In genomic region chr17:40832840-40833239, GRCh38 we compare ENCODE assay signal across 20 cellular contexts. TPM values are rescaled to one million over a fixed set of nuclear protein-coding genes. Genes with fewer than 3 reads are reported as not detected.
DNase-seq lines count a peak whose midpoint lies in the region; ATAC-seq, FAIRE-seq and TF ChIP-seq lines count a peak whose summit lies in the region.
"Had no signal": no experiment of that assay in that cellular context is flagged by ENCODE, and none has a peak within 500 bp of the region (broad histone marks: within the 10 kb centered on the region; RNA-seq: fewer than 3 reads in every experiment).

No MANE protein-coding gene starts in this region.

- no peak overlapping the region for H2AFZ ChIP-seq in K562 (ENCODE audit: low read depth, low read length)
- H2AFZ ChIP-seq: GM23248 had no signal

- no peaks in the 10 kb centered on the region for H3K27me3 ChIP-seq in BLaER1
- H3K27me3 ChIP-seq in HAP-1 (ENCODE audit: low read depth), result no peaks in the 10 kb centered on the region
- no peaks in the 10 kb centered on the region for H3K27me3 ChIP-seq in K562 (ENCODE audit: control insufficient read depth in 2 of 2, insufficient read depth in 2 of 2, low read length in 2 of 2)

- H3K9me3 Mint-ChIP-seq in chondrocyte (ENCODE audit: low read depth) (no peaks in the 10 kb centered on the region), CD14-positive monocyte (peaks cover 0 to 3% (median 2%) of the 10 kb centered on the region in 7 donors)

- H3K9me3 ChIP-seq in BLaER1, result peaks cover 4% of the 10 kb centered on the region; the same call in 1 of the 2 replicates
- no peaks in the 10 kb centered on the region for H3K9me3 ChIP-seq in HAP-1
- no peaks in the 10 kb centered on the region for H3K9me3 ChIP-seq in K562 (replicated peaks; ENCODE audit: control insufficient read depth, insufficient read depth, low read depth, low read length)
- H3K9me3 ChIP-seq: A549 had no signal

- no peak for FAIRE-seq in K562 (lab: Jason Lieb, UNC)
- FAIRE-seq: A549 had no signal

- H3K4me1 ChIP-seq in BLaER1 (peaks cover 28% of the 10 kb centered on the region), HAP-1 (peaks cover 17% of the 10 kb centered on the region), K562 (replicated peaks in 1 of 2; ENCODE audit: control insufficient read depth in 2 of 2, insufficient read depth in 2 of 2, low read length in 2 of 2) (peaks cover 2 to 18% of the 10 kb centered on the region in 2 experiments; a peak in 3 of 5 replicates)

- POLR2A ChIA-PET in K562 (lab: Yijun Ruan, JAX), result interaction anchor here (1.3 to 2.6 kb wide), 3 partner anchors 10 to 24 kb away, joined by 3 to 11 read pairs (median 9); no protein-coding TSS in a partner anchor

- peak; percentile 46 to 66 for DNase-seq in HAP-1 (ENCODE audit: low spot score in 2 of 2)
- DNase-seq in K562 (ENCODE audit: extremely low read depth in 1 of 4, low spot score in 3 of 4), result no peak
- DNase-seq in cortex of kidney (lab: John Stamatoyannopoulos, UW), result no peak
- no peak for DNase-seq in chondrocyte (ENCODE audit: low spot score)
- DNase-seq in CD14-positive monocyte (ENCODE audit: low spot score), result no peak
- DNase-seq: CD4-positive, CD25-positive, alpha-beta regulatory T cell; DMS53; GM23248; KG1; NCI-H1048; NCI-H1436 treated with DMSO at 0.1 percent for 48 hours; NCI-H2081; NCI-H774 had no signal

- H3K79me2 ChIP-seq in K562 (ENCODE audit: control insufficient read depth, insufficient read depth, low read length), result peaks cover 33% of the 10 kb centered on the region

- no peak for TF ChIP-seq CTCF in K562 (IDR thresholded peaks at IDR 0.05 in 2 of 3, conservative IDR thresholded peaks at IDR 0.05 in 1 of 3; ENCODE audit: insufficient read depth in 2 of 3, low read depth in 1 of 3, low read length in 3 of 3)
- no peak for TF ChIP-seq CTCF in chondrocyte (IDR thresholded peaks at IDR 0.05)
- no peak for TF ChIP-seq CTCF in CD14-positive monocyte (IDR thresholded peaks at IDR 0.05)

- TF ChIP-seq POLR2A in K562 (conservative IDR thresholded peaks at IDR 0.05), result no peak

- peaks cover 15% of the 10 kb centered on the region for H3K4me1 Mint-ChIP-seq in chondrocyte (ENCODE audit: low read depth)
- no peaks in the 10 kb centered on the region for H3K4me1 Mint-ChIP-seq in CD14-positive monocyte

- H3K9me1 ChIP-seq in K562 (ENCODE audit: control insufficient read depth, insufficient read depth, low read length), result no peaks in the 10 kb centered on the region

- peak overlapping the region; percentile 53; the same call in 1 of the 2 replicates for H3K27ac ChIP-seq in BLaER1
- H3K27ac ChIP-seq in K562 (ENCODE audit: extremely low read depth, low read depth, low read length), result 0 out of 3 replicates have a peak overlapping the region, but pooled peaks have one; percentile 19
- H3K27ac ChIP-seq: A549, GM23248 had no signal

- peaks cover 16% of the 10 kb centered on the region for H3K36me3 ChIP-seq in BLaER1
- H3K36me3 ChIP-seq in HAP-1 (replicated peaks), result no peaks in the 10 kb centered on the region
- peaks cover 36% of the 10 kb centered on the region for H3K36me3 ChIP-seq in K562 (ENCODE audit: control insufficient read depth, insufficient read depth, low read length)

- intact Hi-C loops in K562 (cut with micrococcal nuclease) (no loop called here), CD14-positive monocyte (cut with micrococcal nuclease) (no loop called here)

- in situ Hi-C loops in HAP-1 (cut with MboI; ENCODE audit: low sequenced_read_pairs), result no loop called here
- in situ Hi-C loops in K562 (cut with MboI), result no loop called here

- ATAC-seq in K562, result no peak
- ATAC-seq: A549, Panc1 had no signal

- H3K27ac Mint-ChIP-seq in chondrocyte (ENCODE audit: unreplicated experiment), result no peak overlapping the region
- no peak overlapping the region for H3K27ac Mint-ChIP-seq in CD14-positive monocyte
- H3K27ac Mint-ChIP-seq: CD4-positive, CD25-positive, alpha-beta regulatory T cell had no signal

- no peak for TF ChIP-seq RAD21 in K562 (CRISPR knock-in tag; conservative IDR thresholded peaks at IDR 0.05 in 1 of 2, IDR thresholded peaks at IDR 0.05 in 1 of 2)

- CTCF ChIA-PET in K562 (lab: Yijun Ruan, JAX; ENCODE audit: low intra/inter-chr PET ratio), result no interaction called here

- no TSS peak for BruUV-seq in K562 (replicated peaks; lab: Mats Ljungman, UMichigan)

- TF ChIP-seq EP300 in K562 (IDR thresholded peaks at IDR 0.05; ENCODE audit: low read length), result no peak

- H3K27me3 Mint-ChIP-seq in chondrocyte (ENCODE audit: low read depth) (no peaks in the 10 kb centered on the region), CD14-positive monocyte (ENCODE audit: low read depth in 3 of 3) (peaks cover 2 to 5% (median 2%) of the 10 kb centered on the region in 3 donors)

- H3K36me3 Mint-ChIP-seq in chondrocyte (ENCODE audit: low read depth) (peaks cover 12% of the 10 kb centered on the region), CD14-positive monocyte (no peaks in the 10 kb centered on the region)

- H3K4me3 ChIP-seq in BLaER1, result no peak overlapping the region; the same call in 1 of the 2 replicates
- no peak overlapping the region for H3K4me3 ChIP-seq in HAP-1
- H3K4me3 ChIP-seq in K562, result no peak overlapping the region
- H3K4me3 ChIP-seq: A549, GM23248 had no signal

- H3K9ac ChIP-seq in BLaER1 (peak overlapping the region; percentile 20; the same call in 1 of the 2 replicates), K562 (ENCODE audit: insufficient read depth in 1 of 2, low read depth in 2 of 2, low read length in 2 of 2) (no peak overlapping the region)
- H3K9ac ChIP-seq: GM23248 had no signal

- H3K4me3 Mint-ChIP-seq in chondrocyte (ENCODE audit: unreplicated experiment), result no peak overlapping the region
- no peak overlapping the region for H3K4me3 Mint-ChIP-seq in CD14-positive monocyte
- H3K4me3 Mint-ChIP-seq: CD4-positive, CD25-positive, alpha-beta regulatory T cell had no signal

- WGBS in K562 (ENCODE audit: insufficient coverage, low coverage, missing lambda C conversion rate), result 92% methylated on average over 3 of the region's 3 CpGs

- H4K20me1 ChIP-seq in BLaER1 (no peaks in the 10 kb centered on the region), K562 (replicated peaks; ENCODE audit: control insufficient read depth, insufficient read depth, low read length) (no peaks in the 10 kb centered on the region)

- H3K4me2 ChIP-seq in BLaER1 (peak overlapping the region; percentile 73), K562 (ENCODE audit: insufficient read depth, low read length) (no peak overlapping the region)
- H3K4me2 ChIP-seq: A549 had no signal

RNA-seq across cellular contexts. Expression of gene KRT10, which starts 10.4 kb away (rescaled TPM):
- 11.6 and 27.7 TPM in 2 replicates for total RNA-seq in K562 (2011; cell fraction: chromatin; rRNA removed; ENCODE audit: low replicate concordance)
- total RNA-seq in K562 (2011; cell fraction: nucleolus; rRNA removed), result 10.5 and 12.3 TPM in 2 replicates
- 19.1 and 28.6 TPM in 2 replicates for total RNA-seq in K562 (2011; cell fraction: nucleoplasm; rRNA removed)
- total RNA-seq in K562 (2014; rRNA removed), result 64.0 and 70.5 TPM in 2 replicates
- total RNA-seq in K562 (2014; rRNA removed; fragmentation: Illumina TruSeq; extraction: Trizol), result 80.8 and 101 TPM in 2 replicates
- 45.7 and 51.0 TPM in 2 replicates for total RNA-seq in K562 (2015; rRNA removed; fragmentation: Illumina TruSeq; extraction: Trizol)
- 153 and 166 TPM in 2 replicates for total RNA-seq in K562 (2021)
- polyA plus RNA-seq in K562 (2011; rRNA removed), result 38.5 and 179 TPM in 2 replicates
- polyA plus RNA-seq in K562 (2011; cell fraction: cytosol; rRNA removed), result 14.5 and 29.1 TPM in 2 replicates
- polyA plus RNA-seq in K562 (2011; cell fraction: nucleus; rRNA removed), result 13.4 and 14.2 TPM in 2 replicates
- 97.2 and 238 TPM in 2 replicates for polyA plus RNA-seq in K562 (2012)
- polyA plus RNA-seq in K562 (2014; fragmentation: Illumina TruSeq; extraction: Trizol), result 76.2 and 80.2 TPM in 2 replicates
- 10 to 100 TPM; 47.0 to 54.6 TPM for polyA plus RNA-seq in K562 (2014; fragmentation: Nextera tagmentation; extraction: Ambion mirVana)
- polyA plus RNA-seq in K562 (2014; rRNA removed), result 110 and 139 TPM in 2 replicates
- 5.6 and 37.3 TPM in 2 replicates for polyA minus RNA-seq in K562 (2011; rRNA and poly(A)+ RNA removed)
- polyA minus RNA-seq in K562 (2011; cell fraction: cytosol; rRNA and poly(A)+ RNA removed), result 6.6 and 21.6 TPM in 2 replicates
- 2.4 and 4.8 TPM in 2 replicates for polyA minus RNA-seq in K562 (2011; cell fraction: nucleus; rRNA and poly(A)+ RNA removed)
- 52.9 to 80.2 TPM (median 55.0 TPM) in 3 replicates for total RNA-seq in chondrocyte
- polyA plus RNA-seq in CD14-positive monocyte, result 10 to 100 TPM; 58.7 to 79.1 TPM

RNA-seq across cellular contexts. Expression of gene KRT28, which starts 33.1 kb away (rescaled TPM):
- total RNA-seq in K562 (2011; cell fraction: chromatin; rRNA removed; ENCODE audit: low replicate concordance), result not detected in 2 replicates
- total RNA-seq in K562 (2011; cell fraction: nucleolus; rRNA removed), result not detected in 2 replicates
- not detected in 2 replicates for total RNA-seq in K562 (2011; cell fraction: nucleoplasm; rRNA removed)
- total RNA-seq in K562 (2014; rRNA removed) (not detected in 2 replicates), K562 (2014; rRNA removed; fragmentation: Illumina TruSeq; extraction: Trizol) (not detected in 2 replicates), K562 (2015; rRNA removed; fragmentation: Illumina TruSeq; extraction: Trizol) (not detected in 2 replicates), K562 (2021) (not detected in 2 replicates), chondrocyte (not detected in 3 replicates)
- polyA plus RNA-seq in K562 (2011; rRNA removed) (not detected in 2 replicates), K562 (2014; fragmentation: Illumina TruSeq; extraction: Trizol) (not detected in 2 replicates), K562 (2014; fragmentation: Nextera tagmentation; extraction: Ambion mirVana) (not detected), K562 (2014; rRNA removed) (not detected in 2 replicates), CD14-positive monocyte (not detected)
- not detected in 2 replicates for polyA plus RNA-seq in K562 (2011; cell fraction: cytosol; rRNA removed)
- polyA plus RNA-seq in K562 (2011; cell fraction: nucleus; rRNA removed), result not detected in 2 replicates
- polyA plus RNA-seq in K562 (2012), result not detected in 2 replicates
- not detected in 2 replicates for polyA minus RNA-seq in K562 (2011; rRNA and poly(A)+ RNA removed)
- polyA minus RNA-seq in K562 (2011; cell fraction: cytosol; rRNA and poly(A)+ RNA removed), result not detected in 2 replicates
- not detected in 2 replicates for polyA minus RNA-seq in K562 (2011; cell fraction: nucleus; rRNA and poly(A)+ RNA removed)
- total RNA-seq: CD4-positive, CD25-positive, alpha-beta regulatory T cell; G401; GM23248; M059J; NCI-H460; SK-MEL-5 had no signal
- polyA plus RNA-seq: A549; CD4-positive, CD25-positive, alpha-beta regulatory T cell; GM23248 had no signal

RNA-seq across cellular contexts. Expression of gene KRT12, which starts 34.2 kb away (rescaled TPM):
- 1.2 TPM in 1 of 2 replicates, not detected in the other for total RNA-seq in K562 (2011; cell fraction: chromatin; rRNA removed; ENCODE audit: low replicate concordance)
- total RNA-seq in K562 (2011; cell fraction: nucleolus; rRNA removed), result 1.3 TPM in 1 of 2 replicates, not detected in the other
- not detected in 2 replicates for total RNA-seq in K562 (2011; cell fraction: nucleoplasm; rRNA removed)
- 6.2 and 7.5 TPM in 2 replicates for total RNA-seq in K562 (2014; rRNA removed)
- 1.7 and 1.9 TPM in 2 replicates for total RNA-seq in K562 (2014; rRNA removed; fragmentation: Illumina TruSeq; extraction: Trizol)
- total RNA-seq in K562 (2015; rRNA removed; fragmentation: Illumina TruSeq; extraction: Trizol), result 2.3 and 3.1 TPM in 2 replicates
- 1.9 and 2.4 TPM in 2 replicates for total RNA-seq in K562 (2021)
- polyA plus RNA-seq in K562 (2011; rRNA removed), result 0.63 and 0.91 TPM in 2 replicates
- polyA plus RNA-seq in K562 (2011; cell fraction: cytosol; rRNA removed), result 0.74 and 1.6 TPM in 2 replicates
- 0.38 and 0.46 TPM in 2 replicates for polyA plus RNA-seq in K562 (2011; cell fraction: nucleus; rRNA removed)
- 3.5 and 4.4 TPM in 2 replicates for polyA plus RNA-seq in K562 (2012)
- polyA plus RNA-seq in K562 (2014; fragmentation: Illumina TruSeq; extraction: Trizol), result 2.2 and 2.9 TPM in 2 replicates
- polyA plus RNA-seq in K562 (2014; fragmentation: Nextera tagmentation; extraction: Ambion mirVana), result under 1 TPM; 0.18 to 0.53 TPM
- polyA plus RNA-seq in K562 (2014; rRNA removed), result 3.0 and 7.0 TPM in 2 replicates
- polyA minus RNA-seq in K562 (2011; rRNA and poly(A)+ RNA removed), result 0.18 and 0.42 TPM in 2 replicates
- not detected in 2 replicates for polyA minus RNA-seq in K562 (2011; cell fraction: cytosol; rRNA and poly(A)+ RNA removed)
- 0.54 and 0.56 TPM in 2 replicates for polyA minus RNA-seq in K562 (2011; cell fraction: nucleus; rRNA and poly(A)+ RNA removed)
- not detected in 3 replicates for total RNA-seq in chondrocyte
- not detected for polyA plus RNA-seq in CD14-positive monocyte
- total RNA-seq: CD4-positive, CD25-positive, alpha-beta regulatory T cell; G401; GM23248; M059J; NCI-H460 had no signal
- polyA plus RNA-seq: A549; CD4-positive, CD25-positive, alpha-beta regulatory T cell; GM23248 had no signal

RNA-seq across cellular contexts. Expression of gene KRT27, which starts 50.5 kb away (rescaled TPM):
- total RNA-seq in K562 (2011; cell fraction: chromatin; rRNA removed; ENCODE audit: low replicate concordance), result not detected in 2 replicates
- total RNA-seq in K562 (2011; cell fraction: nucleolus; rRNA removed), result not detected in 2 replicates
- total RNA-seq in K562 (2011; cell fraction: nucleoplasm; rRNA removed), result not detected in 2 replicates
- total RNA-seq in K562 (2014; rRNA removed) (not detected in 2 replicates), K562 (2014; rRNA removed; fragmentation: Illumina TruSeq; extraction: Trizol) (not detected in 2 replicates), K562 (2015; rRNA removed; fragmentation: Illumina TruSeq; extraction: Trizol) (not detected in 2 replicates), K562 (2021) (0.11 TPM in 1 of 2 replicates, not detected in the other), chondrocyte (not detected in 3 replicates)
- polyA plus RNA-seq in K562 (2011; rRNA removed) (not detected in 2 replicates), K562 (2014; fragmentation: Illumina TruSeq; extraction: Trizol) (not detected in 2 replicates), K562 (2014; fragmentation: Nextera tagmentation; extraction: Ambion mirVana) (under 1 TPM in 1 of 2 experiments, not detected in 1; 0.10 TPM), K562 (2014; rRNA removed) (not detected in 2 replicates), CD14-positive monocyte (not detected)
- polyA plus RNA-seq in K562 (2011; cell fraction: cytosol; rRNA removed), result not detected in 2 replicates
- not detected in 2 replicates for polyA plus RNA-seq in K562 (2011; cell fraction: nucleus; rRNA removed)
- polyA plus RNA-seq in K562 (2012), result not detected in 2 replicates
- not detected in 2 replicates for polyA minus RNA-seq in K562 (2011; rRNA and poly(A)+ RNA removed)
- polyA minus RNA-seq in K562 (2011; cell fraction: cytosol; rRNA and poly(A)+ RNA removed), result not detected in 2 replicates
- polyA minus RNA-seq in K562 (2011; cell fraction: nucleus; rRNA and poly(A)+ RNA removed), result not detected in 2 replicates
- total RNA-seq: CD4-positive, CD25-positive, alpha-beta regulatory T cell; G401; GM23248; M059J; NCI-H460 had no signal
- polyA plus RNA-seq: A549; CD4-positive, CD25-positive, alpha-beta regulatory T cell; GM23248 had no signal

RNA-seq across cellular contexts. Expression of gene KRT20, which starts 52.2 kb away (rescaled TPM):
- total RNA-seq in K562 (2011; cell fraction: chromatin; rRNA removed; ENCODE audit: low replicate concordance), result not detected in 2 replicates
- total RNA-seq in K562 (2011; cell fraction: nucleolus; rRNA removed), result not detected in 2 replicates
- total RNA-seq in K562 (2011; cell fraction: nucleoplasm; rRNA removed), result not detected in 2 replicates
- total RNA-seq in K562 (2014; rRNA removed) (not detected in 2 replicates), K562 (2014; rRNA removed; fragmentation: Illumina TruSeq; extraction: Trizol) (not detected in 2 replicates), K562 (2015; rRNA removed; fragmentation: Illumina TruSeq; extraction: Trizol) (not detected in 2 replicates), K562 (2021) (0.44 and 0.51 TPM in 2 replicates), chondrocyte (not detected in 3 replicates)
- polyA plus RNA-seq in K562 (2011; rRNA removed) (not detected in 2 replicates), K562 (2014; fragmentation: Illumina TruSeq; extraction: Trizol) (not detected in 2 replicates), K562 (2014; fragmentation: Nextera tagmentation; extraction: Ambion mirVana) (not detected), K562 (2014; rRNA removed) (not detected in 2 replicates), CD14-positive monocyte (not detected)
- polyA plus RNA-seq in K562 (2011; cell fraction: cytosol; rRNA removed), result not detected in 2 replicates
- not detected in 2 replicates for polyA plus RNA-seq in K562 (2011; cell fraction: nucleus; rRNA removed)
- polyA plus RNA-seq in K562 (2012), result not detected in 2 replicates
- polyA minus RNA-seq in K562 (2011; rRNA and poly(A)+ RNA removed), result not detected in 2 replicates
- polyA minus RNA-seq in K562 (2011; cell fraction: cytosol; rRNA and poly(A)+ RNA removed), result not detected in 2 replicates
- polyA minus RNA-seq in K562 (2011; cell fraction: nucleus; rRNA and poly(A)+ RNA removed), result not detected in 2 replicates
- total RNA-seq: CD4-positive, CD25-positive, alpha-beta regulatory T cell; G401; GM23248; M059J; NCI-H460; SK-MEL-5 had no signal
- polyA plus RNA-seq: CD4-positive, CD25-positive, alpha-beta regulatory T cell; GM23248 had no signal

Comparison
In these comparisons a context has a peak if more than half of its experiments do, and no peak if none do; other contexts are left out.
1. DNase-seq: peak in HAP-1 (2 of 2); none in K562 (0 of 4), cortex of kidney (single experiment), chondrocyte (single experiment) and CD14-positive monocyte (single experiment).